Comparison of ENCODE assay signal across 20 cellular contexts in genomic region chrX:131572372-131573014, GRCh38. TPM values are rescaled to one million over a fixed set of nuclear protein-coding genes. Genes with fewer than 3 reads are reported as not detected.
DNase-seq lines count a peak whose midpoint lies in the region; ATAC-seq and TF ChIP-seq lines count a peak whose summit lies in the region.
"Had no signal": no experiment of that assay in that cellular context is flagged by ENCODE, and none has a peak within 500 bp of the region (broad histone marks: within the 10 kb centered on the region; RNA-seq: fewer than 3 reads in every experiment).

No MANE protein-coding gene starts in this region.

- H3K27ac ChIP-seq in CD8-positive, alpha-beta memory T cell (ENCODE audit: low read depth, low read length) = no peak overlapping the region
- H3K27ac ChIP-seq: 22Rv1, BLaER1 had no signal

- POLR2A ChIA-PET in CD8-positive, alpha-beta memory T cell (lab: Charles Lee) = no interaction called here

- TF ChIP-seq CTCF in mesothelial cell of epicardium (IDR thresholded peaks at IDR 0.05; ENCODE audit: unreplicated experiment) = no peak

- DNase-seq in DMS53 (lab: John Stamatoyannopoulos, UW) = peak; percentile 24
- no peak for DNase-seq in DMS53 treated with DMSO at 0.1 percent for 48 hours (lab: John Stamatoyannopoulos, UW; ENCODE audit: unreplicated experiment)
- peak; percentile 30 for DNase-seq in astrocyte of the hippocampus (ENCODE audit: low read depth, low spot score)
- DNase-seq in mesothelial cell of epicardium (ENCODE audit: low spot score in 2 of 2, unreplicated experiment in 2 of 2) = no peak
- no peak for DNase-seq in left cardiac atrium
- DNase-seq in CD8-positive, alpha-beta memory T cell = no peak
- no peak for DNase-seq in MV-4-11 (lab: John Stamatoyannopoulos, UW)
- DNase-seq: CD8-positive, alpha-beta T cell; GOT3; NCI-H1048; NCI-H1436 treated with DMSO at 0.1 percent for 48 hours; NCI-H2029 treated with DMSO at 0.1 percent for 48 hours; NCI-H2171 treated with DMSO at 0.1 percent for 48 hours; NCI-H748 treated with DMSO at 0.1 percent for 48 hours had no signal

- H3K9me3 Mint-ChIP-seq in mesothelial cell of epicardium = peaks cover 10% of the 10 kb centered on the region
- H3K9me3 Mint-ChIP-seq in CD8-positive, alpha-beta memory T cell = no peaks in the 10 kb centered on the region
- H3K9me3 Mint-ChIP-seq: CD8-positive, alpha-beta T cell had no signal

- H3K27ac Mint-ChIP-seq in mesothelial cell of epicardium = peak overlapping the region; percentile 13
- no peak overlapping the region for H3K27ac Mint-ChIP-seq in CD8-positive, alpha-beta memory T cell
- H3K27ac Mint-ChIP-seq: CD8-positive, alpha-beta T cell had no signal

- peaks cover 12% of the 10 kb centered on the region for H3K36me3 Mint-ChIP-seq in mesothelial cell of epicardium
- no peaks in the 10 kb centered on the region for H3K36me3 Mint-ChIP-seq in CD8-positive, alpha-beta memory T cell
- H3K36me3 Mint-ChIP-seq: CD8-positive, alpha-beta T cell had no signal

- no peaks in the 10 kb centered on the region for H3K27me3 ChIP-seq in CD8-positive, alpha-beta memory T cell (ENCODE audit: insufficient read depth, low read length, poor library complexity, severe bottlenecking)

- CTCF ChIA-PET in CD8-positive, alpha-beta memory T cell (lab: Charles Lee) = no interaction called here

- H3K36me3 ChIP-seq in CD8-positive, alpha-beta memory T cell (ENCODE audit: insufficient read depth, low read length) = no peaks in the 10 kb centered on the region
- H3K36me3 ChIP-seq: BLaER1 had no signal

- H3K4me1 Mint-ChIP-seq in mesothelial cell of epicardium = peaks cover 22% of the 10 kb centered on the region
- no peaks in the 10 kb centered on the region for H3K4me1 Mint-ChIP-seq in CD8-positive, alpha-beta memory T cell

- intact Hi-C loops in left cardiac atrium (cut with DNase I) = no loop called here

- H3K27me3 Mint-ChIP-seq in mesothelial cell of epicardium (ENCODE audit: low read depth) = no peaks in the 10 kb centered on the region
- H3K27me3 Mint-ChIP-seq in CD8-positive, alpha-beta memory T cell = peaks cover 4 to 10% of the 10 kb centered on the region in 2 donors

- no peaks in the 10 kb centered on the region for H3K9me3 ChIP-seq in CD8-positive, alpha-beta memory T cell (ENCODE audit: low read length)
- H3K9me3 ChIP-seq: BLaER1 had no signal

- no peaks in the 10 kb centered on the region for H3K4me1 ChIP-seq in CD8-positive, alpha-beta memory T cell (ENCODE audit: insufficient read depth, low read length)
- H3K4me1 ChIP-seq: BLaER1 had no signal

- no peak overlapping the region for H3K4me3 Mint-ChIP-seq in mesothelial cell of epicardium
- H3K4me3 Mint-ChIP-seq in CD8-positive, alpha-beta memory T cell = no peak overlapping the region
- H3K4me3 Mint-ChIP-seq: CD8-positive, alpha-beta T cell had no signal

- H3K4me3 ChIP-seq in CD8-positive, alpha-beta memory T cell (ENCODE audit: low read length) = no peak overlapping the region
- H3K4me3 ChIP-seq: BLaER1, K562 had no signal

- ATAC-seq in left cardiac atrium = no peak
- ATAC-seq in HG03469 (IDR thresholded peaks at IDR 0.05; ENCODE audit: unreplicated experiment) = no peak
- ATAC-seq: CD8-positive, alpha-beta T cell; K562 had no signal

RNA-seq across cellular contexts. Expression of gene OR13H1, which starts 28.6 kb away (rescaled TPM):
- not detected in 3 replicates for total RNA-seq in mesothelial cell of epicardium
- total RNA-seq in left cardiac atrium = not detected
- not detected for total RNA-seq in CD8-positive, alpha-beta memory T cell
- not detected for polyA plus RNA-seq in CD8-positive, alpha-beta memory T cell
- total RNA-seq: CD8-positive, alpha-beta T cell; K562; NCI-H460; SK-MEL-5 had no signal
- polyA plus RNA-seq: K562 had no signal

Comparison
In these comparisons a context has a peak if more than half of its experiments do, and no peak if none do; other contexts are left out.
1. DNase-seq: peak in DMS53 (single experiment) and astrocyte of the hippocampus (single experiment); none in DMS53 treated with DMSO at 0.1 percent for 48 hours (single experiment), mesothelial cell of epicardium (0 of 2), left cardiac atrium (single experiment), CD8-positive, alpha-beta memory T cell (0 of 5) and MV-4-11 (single experiment).